ENCODE assay signal across 12 cellular contexts in genomic region chr5:12245429-12245828, GRCh38.
"Had no signal": no experiment of that assay in that cellular context is flagged by ENCODE, and none has a peak within 500 bp of the region (broad histone marks: within the 10 kb centered on the region; RNA-seq: fewer than 3 reads in every experiment).

No MANE protein-coding gene starts in this region.

- FAIRE-seq: colon, kidney had no signal

- DNase-seq: activated CD4-positive, alpha-beta T cell treated with anti-CD3 and anti-CD28 coated beads, Interleukin-2, amount 50 U/mL, for 4 hours; activated gamma-delta T cell treated with Interleukin-2 at 50 U/mL for 16 hours; adrenal gland; caudate nucleus; gastrocnemius medialis; head of caudate nucleus; kidney; left ventricle myocardium inferior had no signal

- H3K4me1 ChIP-seq: adrenal gland, gastrocnemius medialis, left ventricle myocardium inferior had no signal

- H3K36me3 Mint-ChIP-seq: activated naive CD4-positive, alpha-beta T cell treated with anti-CD3 and anti-CD28 coated beads, Interleukin-2, amount 50 U/mL, for 72 hours; memory B cell had no signal

- H3K36me3 ChIP-seq: adrenal gland, gastrocnemius medialis, left ventricle myocardium inferior had no signal

- H3K27me3 ChIP-seq: adrenal gland, gastrocnemius medialis had no signal

- H3K27ac Mint-ChIP-seq: activated naive CD4-positive, alpha-beta T cell treated with anti-CD3 and anti-CD28 coated beads, Interleukin-2, amount 50 U/mL, for 72 hours; memory B cell; stimulated activated naive CD8-positive, alpha-beta T cell treated with anti-CD3 and anti-CD28 coated beads, Interleukin-15, Interleukin-2, amounts not matched to agents 100 ng/mL and 50 ng/mL, for 24 hours had no signal

- H3K4me3 ChIP-seq: adrenal gland, gastrocnemius medialis, left ventricle myocardium inferior had no signal

- H3K27me3 Mint-ChIP-seq: memory B cell; stimulated activated naive CD8-positive, alpha-beta T cell treated with anti-CD3 and anti-CD28 coated beads, Interleukin-15, Interleukin-2, amounts not matched to agents 100 ng/mL and 50 ng/mL, for 24 hours had no signal

- H3K4me3 Mint-ChIP-seq: memory B cell; stimulated activated naive CD8-positive, alpha-beta T cell treated with anti-CD3 and anti-CD28 coated beads, Interleukin-15, Interleukin-2, amounts not matched to agents 100 ng/mL and 50 ng/mL, for 24 hours had no signal

- H3K9me3 ChIP-seq: adrenal gland, gastrocnemius medialis had no signal

- H3K27ac ChIP-seq: adrenal gland, gastrocnemius medialis, left ventricle myocardium inferior had no signal

- H3K4me1 Mint-ChIP-seq: memory B cell had no signal
